In the genomic region with DNA sequence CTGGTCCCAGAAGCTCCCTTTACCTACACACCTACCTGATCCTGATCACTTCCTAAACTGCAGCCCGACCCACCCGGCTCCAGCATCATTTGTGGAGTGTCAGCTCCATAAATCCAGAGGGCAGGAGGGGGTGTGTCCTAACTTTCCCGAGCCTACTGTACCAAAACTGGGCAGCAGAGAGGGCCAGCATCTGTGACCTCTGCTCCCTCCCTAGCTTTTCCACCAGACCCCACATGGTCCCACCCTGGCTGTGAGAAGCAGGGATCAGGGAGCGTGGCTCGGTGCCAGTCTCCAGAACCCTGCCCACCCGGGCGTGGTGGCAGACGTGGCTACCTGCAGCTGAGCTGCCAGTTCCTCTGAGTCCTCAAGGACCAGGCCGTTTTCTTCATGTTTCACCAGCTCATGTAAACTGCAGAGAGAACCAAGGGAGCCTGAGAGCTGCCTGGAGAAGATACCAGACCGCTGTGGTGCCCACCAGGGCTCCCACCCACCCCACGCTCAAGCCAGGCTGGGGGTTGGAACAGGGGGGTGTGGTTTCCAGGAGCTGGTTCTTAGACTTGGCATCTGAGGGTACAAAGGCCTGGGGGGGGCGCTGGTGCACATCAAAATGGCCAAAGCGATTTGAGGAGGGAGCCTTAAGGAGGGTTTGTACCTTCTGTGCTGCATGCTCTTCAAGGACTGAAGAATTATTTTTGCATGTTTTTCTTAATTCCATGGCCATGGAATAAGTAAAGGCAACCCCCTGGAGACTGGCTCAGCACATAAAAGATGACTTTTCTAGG, we compare ENCODE assay signal across 15 cellular contexts.
DNase-seq lines count a peak whose midpoint lies in the region; ATAC-seq and TF ChIP-seq lines count a peak whose summit lies in the region.
"Had no signal": no experiment of that assay in that cellular context is flagged by ENCODE, and none has a peak within 500 bp of the region (broad histone marks: within the 10 kb centered on the region; RNA-seq: fewer than 3 reads in every experiment).

No MANE protein-coding gene starts in this region.

- no peak for TF ChIP-seq EP300 in transverse colon (IDR thresholded peaks at IDR 0.05; ENCODE audit: low read depth)

- no peaks in the 10 kb centered on the region for H3K36me3 ChIP-seq in endodermal cell (ENCODE audit: control insufficient read depth, insufficient read depth, low read length)
- H3K36me3 ChIP-seq in transverse colon = no peaks in the 10 kb centered on the region
- H3K36me3 ChIP-seq in trophoblast cell (ENCODE audit: control insufficient read depth in 1 of 2, insufficient read depth in 2 of 2, low read length in 2 of 2) = no peaks in the 10 kb centered on the region
- H3K36me3 ChIP-seq: SJSA1 had no signal

- 80 to 89% methylated on average over 6 to 13 of the region's 13 CpGs for WGBS in endodermal cell (ENCODE audit: insufficient coverage in 1 of 2, insufficient read length in 1 of 2), 2 experiments
- WGBS in transverse colon (ENCODE audit: low coverage in 1 of 2), 2 donors = 55% methylated on average over 10 of the region's 13 CpGs; no CpG with 5 or more reads in 1 of the 2 donors
- WGBS in trophoblast cell (ENCODE audit: extremely low coverage, insufficient coverage, insufficient read length) = no CpG with 5 or more reads among the region's 13 CpGs

- no peak overlapping the region for H3K27ac ChIP-seq in endodermal cell (ENCODE audit: low read depth, low read length)
- H3K27ac ChIP-seq in transverse colon = no peak overlapping the region
- no peak overlapping the region for H3K27ac ChIP-seq in trophoblast cell (ENCODE audit: low read depth, low read length)
- H3K27ac ChIP-seq: A549, SJSA1 had no signal

- H3K4me2 ChIP-seq in trophoblast cell (ENCODE audit: low read length) = no peak overlapping the region
- H3K4me2 ChIP-seq: A549 had no signal

- H4K8ac ChIP-seq in trophoblast cell (ENCODE audit: low read depth, low read length) = no peak overlapping the region

- no peaks in the 10 kb centered on the region for H3K79me1 ChIP-seq in trophoblast cell (ENCODE audit: low read length)

- peak; percentile 17 for DNase-seq in activated CD4-positive, alpha-beta T cell treated with anti-CD3 and anti-CD28 coated beads for 36 hours
- no peak for DNase-seq in activated CD4-positive, alpha-beta T cell treated with anti-CD3 and anti-CD28 coated beads, Interleukin-2, amount 50 U/mL, for 1 hour
- DNase-seq in NB4 (ENCODE audit: low read depth) (peak; percentile 32), endodermal cell (peak; percentile 76), transverse colon (peak; percentile 22), trophoblast cell (no peak)
- DNase-seq in stimulated activated CD4-positive, alpha-beta T cell treated with anti-CD3 and anti-CD28 coated beads, Interleukin-15, amount 100 ng/mL, for 24 hours = no peak
- DNase-seq: COR-L47; NCI-H1048; NCI-H1694; NK-92 treated with Interleukin-12 subunit alpha and Interleukin-12 subunit beta, amount 100 ng/mL, for 24 hours; PC-3 had no signal

- no peaks in the 10 kb centered on the region for H3K4me1 ChIP-seq in endodermal cell (ENCODE audit: control insufficient read depth, insufficient read depth, low read length)
- H3K4me1 ChIP-seq in transverse colon = peaks cover 0 to 17% (median 8%) of the 10 kb centered on the region in 4 donors
- H3K4me1 ChIP-seq in trophoblast cell (ENCODE audit: control insufficient read depth in 1 of 2, insufficient read depth in 2 of 2, low read length in 2 of 2) = no peaks in the 10 kb centered on the region
- H3K4me1 ChIP-seq: A549, SJSA1 had no signal

- H2AK5ac ChIP-seq in trophoblast cell (ENCODE audit: low read length) = no peak overlapping the region

- H3K27me3 Mint-ChIP-seq in activated CD4-positive, alpha-beta T cell treated with anti-CD3 and anti-CD28 coated beads for 36 hours = no peaks in the 10 kb centered on the region
- H3K27me3 Mint-ChIP-seq in endodermal cell (ENCODE audit: insufficient read depth) = no peaks in the 10 kb centered on the region

- intact Hi-C loops in activated CD4-positive, alpha-beta T cell treated with anti-CD3 and anti-CD28 coated beads for 36 hours (cut with DNase I, micrococcal nuclease) = loop anchor here in 1 of 2 experiments (5.0 kb wide), 1 partner anchor 58 kb away; no protein-coding TSS in a partner anchor
- intact Hi-C loops in transverse colon (cut with DNase I; ENCODE audit: low total_unique reads) = no loop called here

- no peak for TF ChIP-seq POLR2A in NB4 (IDR thresholded peaks at IDR 0.05; ENCODE audit: extremely low read depth, insufficient read length)
- TF ChIP-seq POLR2A in transverse colon (IDR thresholded peaks at IDR 0.05) = no peak

- no peak overlapping the region for H3K18ac ChIP-seq in trophoblast cell (ENCODE audit: low read length)

- in situ Hi-C loops in transverse colon (cut with MboI; ENCODE audit: low pct_ligation_motif_present in 1 of 4, low pct_unique_long_range_greater_than_20kb in 1 of 4, low sequenced_read_pairs in 3 of 4) = loop anchor here in 1 of 4 donors (10.0 kb wide), 1 partner anchor 310 kb away; no protein-coding TSS in a partner anchor

- no peaks in the 10 kb centered on the region for H3K9me3 Mint-ChIP-seq in activated CD4-positive, alpha-beta T cell treated with anti-CD3 and anti-CD28 coated beads for 36 hours (ENCODE audit: low read depth)
- peaks cover 7% of the 10 kb centered on the region for H3K9me3 Mint-ChIP-seq in endodermal cell

- H3K9ac ChIP-seq in endodermal cell (ENCODE audit: extremely low read depth, low read length, poor library complexity, severe bottlenecking) (no peak overlapping the region), trophoblast cell (ENCODE audit: low read length) (no peak overlapping the region)

- CTCF ChIA-PET in activated CD4-positive, alpha-beta T cell treated with anti-CD3 and anti-CD28 coated beads for 36 hours (lab: Charles Lee) = interaction anchor here (0.7 to 3.7 kb wide), 6 partner anchors 13 to 758 kb away, joined by 3 to 25 read pairs (median 4); no protein-coding TSS in a partner anchor

- H3K14ac ChIP-seq in trophoblast cell (ENCODE audit: low read length) = no peak overlapping the region

- no peak overlapping the region for H3K4me3 Mint-ChIP-seq in activated CD4-positive, alpha-beta T cell treated with anti-CD3 and anti-CD28 coated beads for 36 hours
- H3K4me3 Mint-ChIP-seq in endodermal cell = no peak overlapping the region

- no peak overlapping the region for H4K12ac ChIP-seq in trophoblast cell (ENCODE audit: low read depth, low read length)

- no peak for ATAC-seq in activated CD4-positive, alpha-beta T cell treated with anti-CD3 and anti-CD28 coated beads for 36 hours
- ATAC-seq: A549, PC-3 had no signal

- no peak overlapping the region for H4K91ac ChIP-seq in trophoblast cell (ENCODE audit: low read depth, low read length)

- H3K4ac ChIP-seq in trophoblast cell (ENCODE audit: low read depth, low read length) = no peak overlapping the region

- no peaks in the 10 kb centered on the region for H3K36me3 Mint-ChIP-seq in activated CD4-positive, alpha-beta T cell treated with anti-CD3 and anti-CD28 coated beads for 36 hours (ENCODE audit: low read depth)
- H3K36me3 Mint-ChIP-seq in endodermal cell (ENCODE audit: low read depth) = no peaks in the 10 kb centered on the region
- H3K36me3 Mint-ChIP-seq: CD14-positive monocyte had no signal

- POLR2A ChIA-PET in activated CD4-positive, alpha-beta T cell treated with anti-CD3 and anti-CD28 coated beads for 36 hours (lab: Charles Lee) = no interaction called here

- H3K27ac Mint-ChIP-seq in activated CD4-positive, alpha-beta T cell treated with anti-CD3 and anti-CD28 coated beads for 36 hours = no peak overlapping the region
- no peak overlapping the region for H3K27ac Mint-ChIP-seq in endodermal cell
- H3K27ac Mint-ChIP-seq: CD14-positive monocyte had no signal

- peaks cover 5% of the 10 kb centered on the region for H3K4me1 Mint-ChIP-seq in activated CD4-positive, alpha-beta T cell treated with anti-CD3 and anti-CD28 coated beads for 36 hours
- H3K4me1 Mint-ChIP-seq in endodermal cell = peaks cover 5% of the 10 kb centered on the region

- no peaks in the 10 kb centered on the region for H3K79me2 ChIP-seq in trophoblast cell (ENCODE audit: control insufficient read depth, insufficient read depth, low read length, poor library complexity)

- no peak overlapping the region for H2BK5ac ChIP-seq in trophoblast cell (ENCODE audit: low read depth, low read length, poor library complexity)

- no peak overlapping the region for H2BK120ac ChIP-seq in trophoblast cell (ENCODE audit: insufficient read depth, low read length, poor library complexity)

- no peak overlapping the region for H3K4me3 ChIP-seq in NB4 (ENCODE audit: low read depth, low read length)
- H3K4me3 ChIP-seq in endodermal cell (ENCODE audit: low read length) = no peak overlapping the region
- no peak overlapping the region for H3K4me3 ChIP-seq in transverse colon
- no peak overlapping the region for H3K4me3 ChIP-seq in trophoblast cell (ENCODE audit: low read depth, low read length)
- H3K4me3 ChIP-seq: A549, SJSA1 had no signal

- TF ChIP-seq CTCF in NB4 (IDR thresholded peaks at IDR 0.05; ENCODE audit: low read depth, low read length) (no peak), endodermal cell (conservative IDR thresholded peaks at IDR 0.05) (peak; percentile 56), transverse colon (IDR thresholded peaks at IDR 0.05) (no peak)

- H3K23ac ChIP-seq in trophoblast cell (ENCODE audit: low read length) = no peak overlapping the region

- H2BK12ac ChIP-seq in trophoblast cell (ENCODE audit: low read length) = no peak overlapping the region

- H2AFZ ChIP-seq in trophoblast cell (ENCODE audit: insufficient read depth, low read length, poor library complexity) = no peak overlapping the region

- H3K27me3 ChIP-seq in endodermal cell (ENCODE audit: control insufficient read depth, insufficient read depth, low read length, poor library complexity, severe bottlenecking) = no peaks in the 10 kb centered on the region
- no peaks in the 10 kb centered on the region for H3K27me3 ChIP-seq in transverse colon
- no peaks in the 10 kb centered on the region for H3K27me3 ChIP-seq in trophoblast cell (ENCODE audit: insufficient read depth, low read length)
- H3K27me3 ChIP-seq: SJSA1 had no signal

- H3K9me3 ChIP-seq in endodermal cell (ENCODE audit: control insufficient read depth, low read length) (no peaks in the 10 kb centered on the region), transverse colon (no peaks in the 10 kb centered on the region), trophoblast cell (ENCODE audit: insufficient read depth, low read depth, low read length) (peaks cover under 1% of the 10 kb centered on the region)
- H3K9me3 ChIP-seq: A549, SJSA1 had no signal

Comparison
In these comparisons a context has a peak if more than half of its experiments do, and no peak if none do; other contexts are left out.
1. DNase-seq: peak in activated CD4-positive, alpha-beta T cell treated with anti-CD3 and anti-CD28 coated beads for 36 hours (single experiment), NB4 (single experiment), endodermal cell (single experiment) and transverse colon (single experiment); none in activated CD4-positive, alpha-beta T cell treated with anti-CD3 and anti-CD28 coated beads, Interleukin-2, amount 50 U/mL, for 1 hour (single experiment), trophoblast cell (0 of 2) and stimulated activated CD4-positive, alpha-beta T cell treated with anti-CD3 and anti-CD28 coated beads, Interleukin-15, amount 100 ng/mL, for 24 hours (single experiment).